In the genomic region with DNA sequence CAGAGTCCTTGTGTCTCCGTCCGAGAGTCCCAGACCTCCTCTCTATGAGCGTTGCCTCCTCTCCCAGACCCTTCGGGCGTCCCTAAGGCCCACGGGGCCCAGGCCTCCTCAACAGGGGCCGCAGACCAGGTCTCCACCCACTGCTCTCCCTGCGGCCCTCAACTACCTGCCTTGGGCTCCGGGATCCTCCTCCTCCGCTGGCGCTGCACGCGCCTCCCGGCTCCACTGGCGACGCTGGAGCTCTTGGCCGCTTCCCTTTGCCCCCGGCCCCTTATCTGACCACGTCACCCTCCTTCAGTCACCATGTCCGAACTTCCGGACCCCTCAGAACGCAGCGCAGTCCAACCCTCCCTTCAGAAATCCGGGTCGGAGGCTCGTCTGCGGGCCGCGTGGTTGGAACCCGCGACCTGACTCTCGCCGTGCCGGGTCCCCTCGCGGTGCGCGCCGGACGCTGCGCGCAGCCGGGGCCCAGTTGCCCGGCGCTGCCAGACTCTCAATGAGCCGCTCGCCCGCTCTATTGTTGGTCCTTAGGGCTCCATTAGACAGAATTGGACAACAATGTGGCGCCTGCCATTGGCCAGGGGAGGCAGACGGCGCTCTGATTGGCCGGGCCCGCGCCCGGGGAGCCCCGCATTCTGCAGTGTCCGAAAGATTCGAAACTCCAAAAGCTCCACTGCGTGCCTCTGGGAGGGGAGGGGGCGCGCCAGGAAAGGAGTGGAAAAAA, we compare ENCODE assay signal across 9 cellular contexts. TPM values are rescaled to one million over a fixed set of nuclear protein-coding genes. Genes with fewer than 3 reads are reported as not detected.
DNase-seq lines count a peak whose midpoint lies in the region; ATAC-seq and TF ChIP-seq lines count a peak whose summit lies in the region.
"Had no signal": no experiment of that assay in that cellular context is flagged by ENCODE, and none has a peak within 500 bp of the region (broad histone marks: within the 10 kb centered on the region; RNA-seq: fewer than 3 reads in every experiment).

A gene (minus strand): TSS at position 498 of the 724 bp plus-strand sequence. CDS start 1,907 bp downstream, outside the sequence.

- ATAC-seq in HG03432 (IDR thresholded peaks at IDR 0.05; ENCODE audit: unreplicated experiment) (peak; percentile 24), HG02840 (IDR thresholded peaks at IDR 0.05; ENCODE audit: low FRiP score, unreplicated experiment) (no peak)

- no peak within 1 kb of the TSS for H3K27ac ChIP-seq in SK-N-SH (ENCODE audit: low read depth in 2 of 2, low read length in 1 of 2)
- H3K27ac ChIP-seq: epithelial cell of prostate had no signal

- H3K9me3 ChIP-seq in SK-N-SH, result no peaks in the 10 kb centered on the region

- H3K4me2 ChIP-seq in SK-N-SH, result peak within 1 kb of the TSS; percentile 70

- 4% methylated on average over 41 of the region's 61 CpGs for WGBS in SK-N-SH (ENCODE audit: low lambda C conversion rate)

- no peaks in the 10 kb centered on the region for H3K36me3 ChIP-seq in SK-N-SH (replicated peaks in 1 of 2; ENCODE audit: control insufficient read depth in 1 of 2, insufficient read depth in 2 of 2, low read length in 1 of 2)

- H3K27me3 Mint-ChIP-seq in progenitor cell of endocrine pancreas, result peaks cover 84% of the 10 kb centered on the region

- peak within 1 kb of the TSS; percentile 33 to 48 for H3K4me3 ChIP-seq in SK-N-SH (ENCODE audit: low read depth in 2 of 2, low read length in 1 of 2)

- no peaks in the 10 kb centered on the region for H3F3A ChIP-seq in SK-N-SH (replicated peaks; ENCODE audit: insufficient read depth)

- no peaks in the 10 kb centered on the region for H3K79me2 ChIP-seq in SK-N-SH (ENCODE audit: insufficient read depth)

- H3K9ac ChIP-seq in SK-N-SH, result no peak within 1 kb of the TSS

- H3K4me1 ChIP-seq in SK-N-SH (ENCODE audit: control insufficient read depth in 1 of 2, insufficient read depth in 2 of 2, low read depth in 1 of 2, low read length in 1 of 2), result peaks cover 11 to 30% of the 10 kb centered on the region in 2 experiments; a peak in 1 of 4 replicates

- H3K9me3 Mint-ChIP-seq in progenitor cell of endocrine pancreas (ENCODE audit: low read depth), result no peaks in the 10 kb centered on the region

- TF ChIP-seq RAD21 in SK-N-SH (IDR thresholded peaks at IDR 0.05; ENCODE audit: low read length), result no peak

- TF ChIP-seq EP300 in SK-N-SH (IDR thresholded peaks at IDR 0.05; ENCODE audit: borderline replicate concordance in 1 of 2, low read depth in 1 of 2, low read length in 1 of 2), result no peak

- peak within 1 kb of the TSS; percentile 63; the same call in 1 of the 2 replicates for H2AFZ ChIP-seq in SK-N-SH (ENCODE audit: low read depth)

- POLR2A ChIA-PET in SK-N-SH (lab: Yijun Ruan, JAX), result no interaction called here

- H3K4me3 Mint-ChIP-seq in progenitor cell of endocrine pancreas (ENCODE audit: low read depth), result peak within 1 kb of the TSS; percentile 70

- TF ChIP-seq CTCF in SK-N-SH (IDR thresholded peaks at IDR 0.05) (no peak), progenitor cell of endocrine pancreas (IDR thresholded peaks at IDR 0.05; ENCODE audit: unreplicated experiment) (no peak)

- no peaks in the 10 kb centered on the region for H3K9me2 ChIP-seq in SK-N-SH

- peak within 1 kb of the TSS; percentile 84 for H3K27ac Mint-ChIP-seq in progenitor cell of endocrine pancreas

- H3K4me1 Mint-ChIP-seq in progenitor cell of endocrine pancreas (ENCODE audit: low read depth), result peaks cover 14% of the 10 kb centered on the region

- H4K20me1 ChIP-seq in SK-N-SH (ENCODE audit: insufficient read depth), result peaks cover 19% of the 10 kb centered on the region; the same call in 1 of the 2 replicates

- CTCF ChIA-PET in SK-N-SH (lab: Yijun Ruan, JAX), result interaction anchor here (0.8 to 4.2 kb wide), 4 partner anchors 9 to 75 kb away, joined by 3 to 17 read pairs (median 5); no protein-coding TSS in a partner anchor

- DNase-seq in COR-L47 (lab: John Stamatoyannopoulos, UW) (peak; percentile 48), SK-N-SH (peak; percentile 86), globus pallidus (ENCODE audit: low spot score) (peak; percentile 60), progenitor cell of endocrine pancreas (ENCODE audit: low spot score, unreplicated experiment) (peak; percentile 33)
- no peak for DNase-seq in activated effector memory CD4-positive, alpha-beta T cell treated with Interleukin-2 at 50 U/mL for 16 hours
- no peak for DNase-seq in effector CD8-positive, alpha-beta T cell (lab: John Stamatoyannopoulos, UW)

- peaks cover 98% of the 10 kb centered on the region for H3K27me3 ChIP-seq in SK-N-SH (ENCODE audit: insufficient read depth)

- no peaks in the 10 kb centered on the region for H3K36me3 Mint-ChIP-seq in progenitor cell of endocrine pancreas (ENCODE audit: insufficient read depth)

TF ChIP-seq in SK-N-SH, 30 proteins besides CTCF, POLR2A, EP300 and RAD21:
- TF ChIP-seq FOSL2 (IDR thresholded peaks at IDR 0.05; ENCODE audit: borderline replicate concordance, low read depth), result no peak
- TF ChIP-seq RXRA (IDR thresholded peaks at IDR 0.05; ENCODE audit: borderline replicate concordance, low read depth), result no peak
- TF ChIP-seq GATA2 (CRISPR knock-in tag; IDR thresholded peaks at IDR 0.05), result no peak
- TF ChIP-seq EZH2phosphoT487 (IDR thresholded peaks at IDR 0.05; ENCODE audit: borderline replicate concordance, low read depth), result 0 out of 2 replicates have a peak, but pooled peaks have one; percentile 36
- TF ChIP-seq RCOR1 (IDR thresholded peaks at IDR 0.05; ENCODE audit: low read length), result no peak

RNA-seq across cellular contexts. Expression of the gene that starts here (rescaled TPM):
- polyA plus RNA-seq in SK-N-SH (2012; rRNA removed), result 0.02 TPM in 1 of 2 replicates, not detected in the other
- polyA plus RNA-seq in SK-N-SH (2012; cell fraction: cytosol; rRNA removed), result 0.01 and 0.03 TPM in 2 replicates
- polyA plus RNA-seq in SK-N-SH (2012; cell fraction: nucleus; rRNA removed), result 0.12 TPM in 2 replicates
- 0.20 TPM in 1 of 2 replicates, not detected in the other for total RNA-seq in progenitor cell of endocrine pancreas

Comparison
In these comparisons a context has a peak if more than half of its experiments do, and no peak if none do; other contexts are left out.
1. Peak in DNase-seq, H3K4me3 ChIP-seq and H3K4me2 ChIP-seq in SK-N-SH; RNA of the gene not detected or under 1 TPM.
2. Peak in DNase-seq in progenitor cell of endocrine pancreas; RNA of the gene not detected or under 1 TPM.
3. DNase-seq: peak in COR-L47 (single experiment) and globus pallidus (single experiment); none in activated effector memory CD4-positive, alpha-beta T cell treated with Interleukin-2 at 50 U/mL for 16 hours (single experiment) and effector CD8-positive, alpha-beta T cell (single experiment).